ENCODE assay signal across 8 cellular contexts in the genomic region with DNA sequence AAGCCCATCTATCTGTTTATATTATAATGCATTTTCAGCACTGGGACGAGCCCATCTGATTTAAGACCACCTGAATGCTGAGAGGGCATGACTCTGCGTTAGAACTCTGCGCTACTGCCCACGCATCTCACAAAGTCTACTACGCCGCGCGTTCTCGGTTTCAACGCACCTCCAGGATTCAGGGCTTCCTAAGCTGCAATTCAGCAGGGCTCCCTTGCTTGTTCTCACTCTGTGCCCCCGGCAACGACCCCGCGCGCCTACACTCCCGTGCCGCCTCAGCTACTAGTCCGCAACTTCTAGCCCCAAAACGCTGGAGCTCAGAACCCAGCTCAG. TPM values are rescaled to one million over a fixed set of nuclear protein-coding genes. Genes with fewer than 3 reads are reported as not detected.
DNase-seq lines count a peak whose midpoint lies in the region; ATAC-seq, FAIRE-seq and TF ChIP-seq lines count a peak whose summit lies in the region.

No MANE protein-coding gene starts in this region.

- H3K27ac ChIP-seq in mucosa of rectum (ENCODE audit: low read depth in 2 of 2, low read length in 2 of 2), result no peak overlapping the region

- H3K36me3 ChIP-seq in bronchial epithelial cell (ENCODE audit: control insufficient read depth, insufficient read depth, low read length) (no peaks in the 10 kb centered on the region), mucosa of rectum (ENCODE audit: control insufficient read depth in 2 of 2, insufficient read depth in 2 of 2, low read length in 2 of 2) (no peaks in the 10 kb centered on the region)

- FAIRE-seq in bronchial epithelial cell (lab: Jason Lieb, UNC), result no peak

- peak overlapping the region; percentile 6 to 20 for H3K9ac ChIP-seq in mucosa of rectum (ENCODE audit: low read depth in 1 of 2, low read length in 2 of 2)

- ATAC-seq in GM21390 (IDR thresholded peaks at IDR 0.05; ENCODE audit: unreplicated experiment), result peak; percentile 13
- peak; percentile 25 for ATAC-seq in HG03571 (IDR thresholded peaks at IDR 0.05; ENCODE audit: unreplicated experiment)
- ATAC-seq in GM18511 (IDR thresholded peaks at IDR 0.05; ENCODE audit: unreplicated experiment), result no peak

- peak overlapping the region; percentile 88 for H3K4me3 ChIP-seq in bronchial epithelial cell (ENCODE audit: low read depth, low read length)
- H3K4me3 ChIP-seq in mucosa of rectum (ENCODE audit: low read length in 2 of 2), result peak overlapping the region; percentile 77 to 82

- no peak for TF ChIP-seq CTCF in bronchial epithelial cell (IDR thresholded peaks at IDR 0.05; ENCODE audit: insufficient read depth, low read length, severe bottlenecking)

- peaks cover 0 to 3% of the 10 kb centered on the region in 2 donors for H3K4me1 ChIP-seq in mucosa of rectum (ENCODE audit: control insufficient read depth in 2 of 2, insufficient read depth in 2 of 2, low read length in 2 of 2)

- H3K27me3 ChIP-seq in bronchial epithelial cell (ENCODE audit: control insufficient read depth, insufficient read depth, low read length) (no peaks in the 10 kb centered on the region), mucosa of rectum (ENCODE audit: control insufficient read depth in 2 of 2, insufficient read depth in 2 of 2, low read length in 2 of 2) (no peaks in the 10 kb centered on the region)

- H3K9me3 ChIP-seq in mucosa of rectum (ENCODE audit: control insufficient read depth in 2 of 2, low read length in 2 of 2), result no peaks in the 10 kb centered on the region

- peak; percentile 61 for DNase-seq in bronchial epithelial cell (ENCODE audit: low read depth)
- DNase-seq in HuH-7 (ENCODE audit: low spot score), result no peak
- DNase-seq in LoVo (ENCODE audit: low spot score), result no peak
- no peak for DNase-seq in activated CD4-positive, alpha-beta T cell treated with anti-CD3 and anti-CD28 coated beads, Interleukin-2, amount 50 U/mL, for 1 hour

RNA-seq across cellular contexts. Expression of a gene that starts 0.3 kb away (rescaled TPM):
- total RNA-seq in bronchial epithelial cell, result 0.53 and 0.64 TPM in 2 replicates
